In the genomic region with DNA sequence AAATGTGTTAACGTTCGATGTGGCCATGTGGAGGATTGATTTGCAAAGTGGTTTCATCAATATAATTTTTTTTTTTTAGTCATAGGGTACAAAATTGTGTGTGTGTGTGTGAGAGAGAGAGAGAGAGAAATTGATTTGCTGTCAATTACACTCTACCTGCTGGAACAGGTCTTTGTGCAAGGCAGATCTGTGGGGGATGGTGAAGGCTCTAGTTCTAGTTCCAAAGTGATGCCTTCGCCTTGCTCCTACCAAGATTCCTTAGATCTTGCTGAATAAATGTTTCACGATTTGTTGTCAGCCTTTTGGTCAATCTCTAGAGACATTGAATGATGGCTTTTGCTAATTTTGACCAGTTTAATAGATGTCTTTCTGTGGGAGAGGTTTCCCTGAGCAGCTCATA, we compare ENCODE assay signal across 2 cellular contexts.
A peak's percentile ranks its signal among the peaks of the same experiment; 100 is the strongest.
TF ChIP-seq lines count a peak whose summit lies in the region.

No MANE protein-coding gene starts in this region.

TF ChIP-seq in HepG2, 621 proteins besides CTCF, POLR2A, EP300 and RAD21:
- TF ChIP-seq ZNF431 (CRISPR knock-in tag; IDR thresholded peaks at IDR 0.05; ENCODE audit: borderline replicate concordance, low read depth) (no peak), MEIS2 (CRISPR knock-in tag; IDR thresholded peaks at IDR 0.05) (0 out of 2 replicates have a peak, but pooled peaks have one; percentile 30), PPARG (CRISPR knock-in tag; conservative IDR thresholded peaks at IDR 0.05) (no peak), RBM22 (optimal IDR thresholded peaks at IDR 0.05; ENCODE audit: low read length) (peak; percentile 58)

TF ChIP-seq in H1, 55 proteins besides CTCF, POLR2A, EP300 and RAD21:
- no peak for TF ChIP-seq YY1 (IDR thresholded peaks at IDR 0.05; ENCODE audit: low read depth, low read length)
- no peak for TF ChIP-seq SP1 (IDR thresholded peaks at IDR 0.05; ENCODE audit: low read depth, low read length)
- no peak for TF ChIP-seq TBP (IDR thresholded peaks at IDR 0.05; ENCODE audit: low read depth, low read length)
- TF ChIP-seq CEBPB (IDR thresholded peaks at IDR 0.05; ENCODE audit: low read depth, low read length) = no peak
- TF ChIP-seq SUZ12 (IDR thresholded peaks at IDR 0.05; ENCODE audit: low read length) = no peak
- no peak for TF ChIP-seq CHD2 (IDR thresholded peaks at IDR 0.05; ENCODE audit: low read length)
- TF ChIP-seq ATF2 (IDR thresholded peaks at IDR 0.05; ENCODE audit: low read length) = no peak
- no peak for TF ChIP-seq KDM5A (IDR thresholded peaks at IDR 0.05; ENCODE audit: low read length)
- TF ChIP-seq HDAC2 (IDR thresholded peaks at IDR 0.05; ENCODE audit: borderline replicate concordance in 1 of 2, low read depth in 2 of 2, low read length in 2 of 2) = no peak
- TF ChIP-seq JUN (IDR thresholded peaks at IDR 0.05; ENCODE audit: low read depth, low read length) = no peak
- TF ChIP-seq GTF2F1 (IDR thresholded peaks at IDR 0.05; ENCODE audit: borderline replicate concordance, low read depth, low read length) = no peak
- TF ChIP-seq ASH2L (IDR thresholded peaks at IDR 0.05; ENCODE audit: low read length) = no peak
- no peak for TF ChIP-seq SP2 (IDR thresholded peaks at IDR 0.05; ENCODE audit: low read length)
- no peak for TF ChIP-seq SIN3A (conservative IDR thresholded peaks at IDR 0.05 in 1 of 2, IDR thresholded peaks at IDR 0.05 in 1 of 2; ENCODE audit: low read depth in 1 of 2, low read length in 2 of 2)
- no peak for TF ChIP-seq SAP30 (IDR thresholded peaks at IDR 0.05; ENCODE audit: insufficient read depth, insufficient replicate concordance, low read length)
